Comparison of ENCODE assay signal across 25 cellular contexts in genomic region chr4:131026771-131027170, GRCh38.
"Had no signal": no experiment of that assay in that cellular context is flagged by ENCODE, and none has a peak within 500 bp of the region (broad histone marks: within the 10 kb centered on the region; RNA-seq: fewer than 3 reads in every experiment).

No MANE protein-coding gene starts in this region.

- FAIRE-seq: endometrium, islet of Langerhans, keratinocyte had no signal

- H3K27ac ChIP-seq: colonic mucosa, epithelial cell of prostate, esophagus squamous epithelium, gastrocnemius medialis, heart right ventricle, left lung, lower lobe of right lung had no signal

- H3K36me3 ChIP-seq: colonic mucosa, esophagus squamous epithelium, gastrocnemius medialis, heart right ventricle, left lung, lower lobe of right lung had no signal

- H3K9me3 ChIP-seq: colonic mucosa, esophagus squamous epithelium, gastrocnemius medialis, heart right ventricle, left lung, lower lobe of right lung had no signal

- H3K4me1 ChIP-seq: colonic mucosa, esophagus squamous epithelium, gastrocnemius medialis, heart right ventricle, left lung, lower lobe of right lung had no signal

- H3K27me3 ChIP-seq: colonic mucosa, esophagus squamous epithelium, gastrocnemius medialis, heart right ventricle, left lung had no signal

- DNase-seq: colonic mucosa; cortex of kidney; effector CD8-positive, alpha-beta T cell; effector memory CD8-positive, alpha-beta T cell; endodermal cell; erythroblast; esophagus squamous epithelium; foreskin fibroblast; foreskin melanocyte; gastrocnemius medialis; glutamatergic neuron; head of caudate nucleus; heart right ventricle; hippocampal formation; left cardiac atrium; left lung; left ventricle myocardium superior; lower lobe of right lung; mesenchymal stem cell; midbrain had no signal

- H3K4me3 ChIP-seq: colonic mucosa, esophagus squamous epithelium, gastrocnemius medialis, heart right ventricle, left lung, lower lobe of right lung had no signal

- ATAC-seq: effector memory CD8-positive, alpha-beta T cell; esophagus mucosa; gastrocnemius medialis; heart right ventricle; left cardiac atrium; left lung; left ventricle myocardium superior; lower lobe of right lung had no signal
